8 cellular contexts compared by ENCODE assay signal in the genomic region with DNA sequence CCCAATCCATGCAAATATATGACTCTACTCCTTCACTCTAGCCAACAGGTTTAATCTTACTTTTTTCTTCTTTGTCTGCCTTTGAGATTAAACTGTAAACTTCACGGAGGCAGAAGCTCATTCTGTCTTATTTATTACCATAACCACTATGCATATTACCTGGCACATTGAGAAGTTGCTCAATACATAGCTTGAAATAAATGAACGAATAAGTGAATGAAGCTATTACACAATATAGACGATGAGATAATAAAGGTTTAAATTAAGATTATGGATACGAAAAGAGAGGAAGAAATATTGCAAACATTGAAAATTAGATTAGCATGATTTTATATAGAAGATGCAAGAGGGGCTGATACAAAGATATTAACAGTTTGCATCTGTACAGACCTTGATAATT.
"Had no signal": no experiment of that assay in that cellular context is flagged by ENCODE, and none has a peak within 500 bp of the region (broad histone marks: within the 10 kb centered on the region; RNA-seq: fewer than 3 reads in every experiment).

No MANE protein-coding gene starts in this region.

- H3K4me3 ChIP-seq: GM12878 had no signal

- FAIRE-seq: G401.6, GM12878, GM12891, GM12892, GM18507, GM19239 had no signal

- DNase-seq: GDM1, GF-D8 had no signal

- ATAC-seq: GM12878 had no signal
